ENCODE assay signal across 8 cellular contexts in the genomic region with DNA sequence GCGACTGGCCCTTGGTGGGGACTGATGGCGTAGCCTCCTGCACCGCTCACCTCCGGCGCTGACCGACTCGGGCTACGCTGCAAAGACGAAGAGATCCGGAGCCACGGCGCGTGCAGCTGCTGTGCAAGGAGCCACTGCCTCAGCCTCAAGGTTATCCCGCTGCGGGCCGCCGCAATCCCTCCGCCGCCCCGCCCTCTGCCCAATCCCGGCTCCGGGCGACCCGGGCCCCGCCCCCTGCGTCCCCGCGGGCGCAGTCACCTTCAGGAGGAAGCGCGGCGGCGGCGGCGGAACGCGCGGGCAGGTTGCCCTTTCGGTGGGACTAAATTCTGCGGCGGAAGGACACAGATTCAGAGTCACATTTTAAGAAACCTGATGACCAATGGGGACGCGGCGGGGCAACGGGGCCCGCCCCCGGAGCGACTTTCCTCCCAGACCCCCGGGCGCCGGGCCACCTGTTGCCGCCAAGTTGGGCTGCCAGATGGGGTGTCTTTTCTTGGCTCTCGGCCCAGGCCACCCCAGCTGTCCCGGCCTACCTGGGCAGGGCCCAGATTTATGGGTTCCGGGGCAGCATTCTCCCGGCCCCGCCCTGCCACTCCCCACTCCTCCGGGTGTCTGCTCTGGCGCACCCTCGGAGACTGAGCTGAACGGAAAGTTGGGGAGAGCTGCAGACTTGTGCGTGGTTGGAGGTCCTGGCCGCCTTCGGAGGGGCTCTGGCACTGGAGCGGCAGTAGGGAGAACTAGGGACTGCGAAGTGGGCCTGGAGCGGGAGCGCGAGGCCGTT. TPM values are rescaled to one million over a fixed set of nuclear protein-coding genes. Genes with fewer than 3 reads are reported as not detected.
DNase-seq lines count a peak whose midpoint lies in the region; ATAC-seq and TF ChIP-seq lines count a peak whose summit lies in the region.

Gene PKM, minus strand, starts transcription at position 125 of the 781 bp plus-strand sequence. CDS start 12,093 bp downstream, outside the sequence.

- TF ChIP-seq CTCF in GM12865 (IDR thresholded peaks at IDR 0.05; ENCODE audit: insufficient read depth, low read depth, low read length, missing control alignments) (no peak), tibial nerve (IDR thresholded peaks at IDR 0.05) (peak in 2 of 5 experiments; percentile 47 to 53)

- peak within 1 kb of the TSS; percentile 95 for H3K9ac ChIP-seq in trophoblast cell (ENCODE audit: low read length)

- CTCF ChIA-PET in T-cell (lab: Charles Lee) = interaction anchor here in 1 of 2 donors (0.6 kb wide), 1 partner anchor 74 kb away, joined by 3 read pairs; no protein-coding TSS in a partner anchor

- TF ChIP-seq POLR2A in tibial nerve (IDR thresholded peaks at IDR 0.05) = peak; percentile 86 to 90

- H3K27me3 ChIP-seq in trophoblast cell (ENCODE audit: insufficient read depth, low read length) = no peaks in the 10 kb centered on the region
- no peaks in the 10 kb centered on the region for H3K27me3 ChIP-seq in tibial nerve

- peak within 1 kb of the TSS; percentile 61 for H2AFZ ChIP-seq in trophoblast cell (ENCODE audit: insufficient read depth, low read length, poor library complexity)

- peak within 1 kb of the TSS; percentile 93 for H3K18ac ChIP-seq in trophoblast cell (ENCODE audit: low read length)

- peak within 1 kb of the TSS; percentile 92 for H4K8ac ChIP-seq in trophoblast cell (ENCODE audit: low read depth, low read length)

- peak within 1 kb of the TSS; percentile 91 for H3K4me3 ChIP-seq in GM12865 (ENCODE audit: low read depth, low read length)
- H3K4me3 ChIP-seq in trophoblast cell (ENCODE audit: low read depth, low read length) = peak within 1 kb of the TSS; percentile 86
- H3K4me3 ChIP-seq in tibial nerve = peak within 1 kb of the TSS; percentile 76 to 95 (median 86)

- no peaks in the 10 kb centered on the region for H3K27me3 Mint-ChIP-seq in T-cell

- H3K36me3 ChIP-seq in trophoblast cell (ENCODE audit: control insufficient read depth in 1 of 2, insufficient read depth in 2 of 2, low read length in 2 of 2) = peaks cover 0 to 1% of the 10 kb centered on the region in 2 experiments
- no peaks in the 10 kb centered on the region for H3K36me3 ChIP-seq in tibial nerve

- H4K12ac ChIP-seq in trophoblast cell (ENCODE audit: low read depth, low read length) = peak within 1 kb of the TSS; percentile 90

- H3K27ac ChIP-seq in adipose tissue (ENCODE audit: low read depth, low read length) (peak within 1 kb of the TSS; percentile 76), trophoblast cell (ENCODE audit: low read depth, low read length) (peak within 1 kb of the TSS; percentile 91), tibial nerve (peak within 1 kb of the TSS; percentile 95 to 99 (median 96))

- peak within 1 kb of the TSS; percentile 86 for H2BK5ac ChIP-seq in trophoblast cell (ENCODE audit: low read depth, low read length, poor library complexity)

- peak within 1 kb of the TSS; percentile 97 to 100 (median 97) for H3K4me3 Mint-ChIP-seq in T-cell

- POLR2A ChIA-PET in T-cell (lab: Charles Lee) = interaction anchor here in 1 of 2 donors (0.6 kb wide), 1 partner anchor 308 kb away, joined by 3 read pairs; no protein-coding TSS in a partner anchor

- peak within 1 kb of the TSS; percentile 86 for H2BK120ac ChIP-seq in trophoblast cell (ENCODE audit: insufficient read depth, low read length, poor library complexity)

- no peak within 1 kb of the TSS for H3K23ac ChIP-seq in trophoblast cell (ENCODE audit: low read length)

- no peaks in the 10 kb centered on the region for H3K9me3 Mint-ChIP-seq in T-cell

- peak within 1 kb of the TSS; percentile 89 for H3K14ac ChIP-seq in trophoblast cell (ENCODE audit: low read length)

- 0 to 1% (median 0%) methylated on average over 67 to 70 of the region's 70 CpGs for WGBS in adipose tissue, 3 donors
- WGBS in trophoblast cell (ENCODE audit: extremely low coverage, insufficient coverage, insufficient read length) = no CpG with 5 or more reads among the region's 70 CpGs
- 1 to 2% methylated on average over 37 to 67 of the region's 70 CpGs for WGBS in tibial nerve, 2 donors

- peaks cover 22% of the 10 kb centered on the region for H3K79me2 ChIP-seq in trophoblast cell (ENCODE audit: control insufficient read depth, insufficient read depth, low read length, poor library complexity)

- H3K36me3 Mint-ChIP-seq in T-cell = peaks cover 3% of the 10 kb centered on the region

- H4K91ac ChIP-seq in trophoblast cell (ENCODE audit: low read depth, low read length) = peak within 1 kb of the TSS; percentile 90

- peak within 1 kb of the TSS; percentile 70 for H3K4me2 ChIP-seq in trophoblast cell (ENCODE audit: low read length)

- TF ChIP-seq EP300 in tibial nerve (IDR thresholded peaks at IDR 0.05) = peak; percentile 36 to 91

- peak within 1 kb of the TSS; percentile 84 for H2AK5ac ChIP-seq in trophoblast cell (ENCODE audit: low read length)

- peak within 1 kb of the TSS; percentile 98 for H3K4ac ChIP-seq in trophoblast cell (ENCODE audit: low read depth, low read length)

- H3K4me1 ChIP-seq in trophoblast cell (ENCODE audit: control insufficient read depth in 1 of 2, insufficient read depth in 2 of 2, low read length in 2 of 2) = peaks cover 16 to 22% of the 10 kb centered on the region in 2 experiments
- peaks cover 0 to 48% (median 40%) of the 10 kb centered on the region in 4 donors for H3K4me1 ChIP-seq in tibial nerve

- H2BK12ac ChIP-seq in trophoblast cell (ENCODE audit: low read length) = no peak within 1 kb of the TSS

- peak; percentile 64 for ATAC-seq in HG02798 (IDR thresholded peaks at IDR 0.05; ENCODE audit: poor library complexity, unreplicated experiment)
- peak; percentile 57 to 61 (median 59) for ATAC-seq in T-cell (replicated peaks in 1 of 4)

- no peaks in the 10 kb centered on the region for H3K9me3 ChIP-seq in trophoblast cell (ENCODE audit: insufficient read depth, low read depth, low read length)
- H3K9me3 ChIP-seq in tibial nerve = no peaks in the 10 kb centered on the region

- H3K27ac Mint-ChIP-seq in T-cell = peak within 1 kb of the TSS; percentile 94 to 96

- peaks cover 45 to 54% (median 52%) of the 10 kb centered on the region in 3 donors for H3K4me1 Mint-ChIP-seq in T-cell

- intact Hi-C loops in cardiac septum (cut with DNase I) = loop anchor here (1.0 kb wide), 1 partner anchor 41 kb away; the partner anchor contains the start of gene PARP6

- H3K79me1 ChIP-seq in trophoblast cell (ENCODE audit: low read length) = peaks cover 24% of the 10 kb centered on the region

- DNase-seq in GM12865 (ENCODE audit: low read depth) = peak; percentile 100
- DNase-seq in NCI-H146 (lab: John Stamatoyannopoulos, UW) = peak; percentile 96
- DNase-seq in T-cell = peak; percentile 72 to 93 (median 82)
- DNase-seq in cardiac septum (ENCODE audit: low spot score) = peak; percentile 98
- peak; percentile 96 to 99 for DNase-seq in trophoblast cell
- peak; percentile 94 to 96 for DNase-seq in tibial nerve (ENCODE audit: low spot score in 2 of 2)

RNA-seq across cellular contexts. Expression of gene PKM, which starts in this region (rescaled TPM):
- 100 to 1,000 TPM; 293 to 412 (median 370) TPM for total RNA-seq in T-cell
- polyA plus RNA-seq in adipose tissue = 100 to 1,000 TPM; 126 to 249 (median 242) TPM
- total RNA-seq in cardiac septum = 984 TPM
- 887 and 913 TPM in 2 replicates for polyA plus RNA-seq in trophoblast cell (2013)
- 100 to 1,000 TPM; 261 to 293 (median 272) TPM for total RNA-seq in tibial nerve

Comparison
In these comparisons a context has a peak if more than half of its experiments do, and no peak if none do; other contexts are left out.
1. Peak in every context shown above with its lines: DNase-seq, ATAC-seq, H3K4me3 ChIP-seq and H3K27ac ChIP-seq.